Comparison of ENCODE assay signal across 25 cellular contexts in genomic region chr10:113967096-113967495, GRCh38.
DNase-seq lines count a peak whose midpoint lies in the region; ATAC-seq lines count a peak whose summit lies in the region.
"Had no signal": no experiment of that assay in that cellular context is flagged by ENCODE, and none has a peak within 500 bp of the region (broad histone marks: within the 10 kb centered on the region; RNA-seq: fewer than 3 reads in every experiment).

No MANE protein-coding gene starts in this region.

- no peak overlapping the region for H3K27ac ChIP-seq in Karpas-422 (ENCODE audit: low read length)
- H3K27ac ChIP-seq: brain microvascular endothelial cell had no signal

- H3K79me2 ChIP-seq in Karpas-422 (ENCODE audit: low read length) = no peaks in the 10 kb centered on the region

- peaks cover 8% of the 10 kb centered on the region for H3K4me1 Mint-ChIP-seq in activated CD4-positive, alpha-beta T cell treated with anti-CD3 and anti-CD28 coated beads for 36 hours

- no peaks in the 10 kb centered on the region for H3K27me3 ChIP-seq in Karpas-422 (ENCODE audit: low read length)
- H3K27me3 ChIP-seq: brain microvascular endothelial cell had no signal

- H3K4me1 ChIP-seq in Karpas-422 (ENCODE audit: low read length) = peaks cover 8% of the 10 kb centered on the region

- H3K9me3 Mint-ChIP-seq in activated CD4-positive, alpha-beta T cell treated with anti-CD3 and anti-CD28 coated beads for 36 hours (ENCODE audit: low read depth) = peaks cover 9% of the 10 kb centered on the region

- ATAC-seq in activated CD4-positive, alpha-beta T cell treated with anti-CD3 and anti-CD28 coated beads for 36 hours = peak; percentile 39
- peak; percentile 42 for ATAC-seq in HG02798 (IDR thresholded peaks at IDR 0.05; ENCODE audit: poor library complexity, unreplicated experiment)
- ATAC-seq: left lobe of liver; stimulated activated naive B cell treated with anti-CD40 and anti-IgM and Interleukin-4, amounts not matched to agents 10 μg/mL and 1 μg/mL and 100 μg/mL, for 72 hours had no signal

- POLR2A ChIA-PET in activated CD4-positive, alpha-beta T cell treated with anti-CD3 and anti-CD28 coated beads for 36 hours (lab: Charles Lee) = no interaction called here

- no peak overlapping the region for H3K4me3 Mint-ChIP-seq in activated CD4-positive, alpha-beta T cell treated with anti-CD3 and anti-CD28 coated beads for 36 hours
- H3K4me3 Mint-ChIP-seq: activated naive CD4-positive, alpha-beta T cell treated with anti-CD3 and anti-CD28 coated beads, Interleukin-2, amount 10 ng/mL, durations not matched to agents 7 days and 5 days; stimulated activated naive B cell treated with anti-CD40 and anti-IgM and Interleukin-4, amounts not matched to agents 10 μg/mL and 1 μg/mL and 100 μg/mL, for 72 hours had no signal

- no peak overlapping the region for H3K4me2 ChIP-seq in Karpas-422 (ENCODE audit: low read depth, low read length, poor library complexity, severe bottlenecking)

- intact Hi-C loops in activated CD4-positive, alpha-beta T cell treated with anti-CD3 and anti-CD28 coated beads for 36 hours (cut with DNase I, micrococcal nuclease) = loop anchor here in 1 of 2 experiments (10.0 kb wide), 1 partner anchor 128 kb away; no protein-coding TSS in a partner anchor

- H3K9ac ChIP-seq in Karpas-422 (ENCODE audit: low read length) = no peak overlapping the region

- no peak overlapping the region for H3K4me3 ChIP-seq in Karpas-422 (ENCODE audit: low read length)

- H3K9me2 ChIP-seq in Karpas-422 (replicated peaks; ENCODE audit: insufficient read depth, low read length) = no peaks in the 10 kb centered on the region

- CTCF ChIA-PET in activated CD4-positive, alpha-beta T cell treated with anti-CD3 and anti-CD28 coated beads for 36 hours (lab: Charles Lee) = interaction anchor here (0.9 kb wide), 1 partner anchor 13 kb away, joined by 3 read pairs; no protein-coding TSS in a partner anchor

- H4K20me1 ChIP-seq in Karpas-422 (ENCODE audit: insufficient read depth, low read depth, low read length) = no peaks in the 10 kb centered on the region

- H3K36me3 ChIP-seq in Karpas-422 (ENCODE audit: insufficient read depth, low read length) = no peaks in the 10 kb centered on the region
- H3K36me3 ChIP-seq: brain microvascular endothelial cell had no signal

- no peak for DNase-seq in activated CD4-positive, alpha-beta T cell treated with anti-CD3 and anti-CD28 coated beads for 36 hours
- DNase-seq in activated CD4-positive, alpha-beta T cell treated with anti-CD3 and anti-CD28 coated beads for 4 hours = no peak
- DNase-seq in Karpas-422 (peak; percentile 16), GM19240 (ENCODE audit: insufficient read length, low spot score) (no peak), occipital lobe (lab: John Stamatoyannopoulos, UW) (no peak), D341Med (ENCODE audit: low spot score) (no peak)
- no peak for DNase-seq in stimulated activated CD4-positive, alpha-beta T cell treated with anti-CD3 and anti-CD28 coated beads, Interleukin-15, amount 100 ng/mL, for 24 hours
- DNase-seq: 8988T; activated CD4-positive, alpha-beta T cell treated with anti-CD3 and anti-CD28 coated beads, Interleukin-2, amount 50 U/mL, for 48 hours; activated CD4-positive, CD25-positive, alpha-beta regulatory T cell; activated CD8-positive, alpha-beta memory T cell treated with anti-CD3 and anti-CD28 coated beads, Interleukin-2, amount 50 U/mL, for 4 hours; activated naive CD4-positive, alpha-beta T cell treated with anti-CD3 and anti-CD28 coated beads, Interleukin-2, amount 10 ng/mL, durations not matched to agents 7 days and 5 days; amniotic stem cell; brain microvascular endothelial cell; GOT3; mesendoderm; NCI-H1092 treated with DMSO at 0.1 percent for 48 hours; NCI-H187 treated with DMSO at 0.1 percent for 48 hours; NCI-H524 treated with DMSO at 0.1 percent for 48 hours; posterior cingulate gyrus; RPMI8226; stimulated activated naive B cell treated with anti-CD40 and anti-IgM and Interleukin-4, amounts not matched to agents 10 μg/mL and 1 μg/mL and 100 μg/mL, for 72 hours; T-helper 1 cell had no signal

- no peaks in the 10 kb centered on the region for H3K9me3 ChIP-seq in Karpas-422 (ENCODE audit: low read length)

- H3K36me3 Mint-ChIP-seq in activated CD4-positive, alpha-beta T cell treated with anti-CD3 and anti-CD28 coated beads for 36 hours (ENCODE audit: low read depth) = no peaks in the 10 kb centered on the region

- H2AFZ ChIP-seq in Karpas-422 (ENCODE audit: low read length) = no peak overlapping the region

- no peaks in the 10 kb centered on the region for H3K27me3 Mint-ChIP-seq in activated CD4-positive, alpha-beta T cell treated with anti-CD3 and anti-CD28 coated beads for 36 hours
- H3K27me3 Mint-ChIP-seq: stimulated activated naive B cell treated with anti-CD40 and anti-IgM and Interleukin-4, amounts not matched to agents 10 μg/mL and 1 μg/mL and 100 μg/mL, for 72 hours had no signal

- H3K27ac Mint-ChIP-seq in activated CD4-positive, alpha-beta T cell treated with anti-CD3 and anti-CD28 coated beads for 36 hours = no peak overlapping the region
- H3K27ac Mint-ChIP-seq: activated naive CD4-positive, alpha-beta T cell treated with anti-CD3 and anti-CD28 coated beads, Interleukin-2, amount 10 ng/mL, durations not matched to agents 7 days and 5 days; stimulated activated naive B cell treated with anti-CD40 and anti-IgM and Interleukin-4, amounts not matched to agents 10 μg/mL and 1 μg/mL and 100 μg/mL, for 72 hours had no signal
